ENCODE assay signal across 8 cellular contexts in the genomic region with DNA sequence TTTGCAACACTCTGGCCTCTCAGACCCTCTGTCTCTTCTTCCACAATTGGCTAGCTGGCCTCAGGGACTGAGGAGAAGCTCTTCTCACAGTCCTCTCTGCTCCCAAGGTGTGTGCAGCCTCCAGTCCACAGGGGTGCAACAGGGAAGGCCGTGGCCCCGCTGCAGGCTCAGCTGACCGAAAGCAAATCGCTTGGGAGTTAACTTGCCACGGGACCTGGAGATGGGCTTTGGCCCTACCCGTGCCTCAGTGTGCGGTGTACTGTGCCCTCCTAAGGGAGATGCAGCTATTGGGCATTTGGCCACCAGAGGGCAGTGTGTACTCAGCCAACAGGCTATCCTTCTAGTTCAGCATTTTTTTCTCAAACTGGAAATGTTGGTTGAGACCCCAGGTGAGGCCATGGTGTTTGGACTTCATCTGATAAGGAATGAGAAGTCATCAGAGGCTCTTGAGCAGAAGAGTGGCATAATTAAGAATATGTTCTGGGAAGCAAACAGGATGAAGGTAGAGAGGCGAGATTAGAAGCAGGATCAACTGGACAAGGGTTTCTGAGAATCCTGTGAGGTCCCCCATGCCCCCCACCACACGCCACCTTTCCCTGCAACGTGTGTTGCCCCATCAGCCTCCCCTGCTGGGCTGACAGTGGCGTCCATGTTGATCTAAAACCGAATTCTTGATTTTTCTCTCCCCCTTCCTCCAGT. TPM values are rescaled to one million over a fixed set of nuclear protein-coding genes. Genes with fewer than 3 reads are reported as not detected.
DNase-seq lines count a peak whose midpoint lies in the region; ATAC-seq, FAIRE-seq and TF ChIP-seq lines count a peak whose summit lies in the region.

No MANE protein-coding gene starts in this region.

- no peaks in the 10 kb centered on the region for H4K20me1 ChIP-seq in GM12878 (ENCODE audit: control insufficient read depth, insufficient read depth)

- WGBS in GM12878 (ENCODE audit: insufficient coverage, insufficient replicate concordance, low lambda C conversion rate, missing lambda C conversion rate), result 10% methylated on average over 12 of the region's 12 CpGs

- no peaks in the 10 kb centered on the region for H3K4me1 ChIP-seq in A673 (ENCODE audit: insufficient read depth, low read length, poor library complexity, severe bottlenecking)
- no peaks in the 10 kb centered on the region; the same call in 1 of the 2 replicates for H3K4me1 ChIP-seq in GM12878 (ENCODE audit: control insufficient read depth, insufficient read depth, low read length)

- H3K27me3 ChIP-seq in A673 (replicated peaks; ENCODE audit: insufficient read depth, low read depth, low read length, poor library complexity), result no peaks in the 10 kb centered on the region
- no peaks in the 10 kb centered on the region for H3K27me3 ChIP-seq in GM12878 (replicated peaks in 1 of 2; ENCODE audit: control insufficient read depth in 2 of 2, insufficient read depth in 2 of 2, low read length in 1 of 2)

- H3K27ac ChIP-seq in A673 (ENCODE audit: low read depth, low read length, poor library complexity, severe bottlenecking) (no peak overlapping the region), GM12878 (ENCODE audit: control insufficient read depth, insufficient read depth) (no peak overlapping the region)

- H3K9ac ChIP-seq in GM12878 (ENCODE audit: control insufficient read depth, insufficient read depth, low read length), result no peak overlapping the region

- no peak overlapping the region for H3K4me2 ChIP-seq in GM12878 (ENCODE audit: control insufficient read depth, insufficient read depth)

- DNase-seq in A673 (ENCODE audit: low spot score), result peak; percentile 82
- DNase-seq in GM19238 (ENCODE audit: insufficient read length, low spot score), result peak; percentile 70
- DNase-seq in NCI-H2081 (lab: John Stamatoyannopoulos, UW), result peak; percentile 74 to 76
- DNase-seq in GM12878 (ENCODE audit: low read depth, low spot score), result peak; percentile 34
- DNase-seq in iPS DF 4.7 (ENCODE audit: extremely low read depth, low spot score), result peak; percentile 85
- peak; percentile 71 to 86 for DNase-seq in stimulated activated CD4-positive, alpha-beta T cell treated with anti-CD3 and anti-CD28 coated beads, Interleukin-12 subunit alpha, Interleukin-12 subunit beta, amount 100 ng/mL, for 24 hours (ENCODE audit: low read depth in 2 of 2)

- TF ChIP-seq POLR2A in GM12878 (IDR thresholded peaks at IDR 0.05; ENCODE audit: low read depth, low read length), result no peak

- no peaks in the 10 kb centered on the region for H3K9me3 ChIP-seq in A673 (ENCODE audit: low read depth, low read length, poor library complexity, severe bottlenecking)
- no peaks in the 10 kb centered on the region for H3K9me3 ChIP-seq in GM12878 (replicated peaks; ENCODE audit: control insufficient read depth, insufficient read depth, low read length)

- POLR2A ChIA-PET in A673 (lab: Charles Lee; ENCODE audit: low non-redundant PET) (interaction anchor here (0.6 to 0.8 kb wide), 4 partner anchors 70 to 707 kb away, joined by 3 to 8 read pairs (median 4); a partner anchor contains a TSS), GM12878 (lab: Charles Lee) (interaction anchor here (1.1 to 1.2 kb wide), 2 partner anchors 12 to 187 kb away, joined by 4 to 5 read pairs; no protein-coding TSS in a partner anchor)

- no peak for TF ChIP-seq EP300 in GM12878 (IDR thresholded peaks at IDR 0.05; ENCODE audit: borderline replicate concordance in 1 of 2, control insufficient read depth in 1 of 2, low read depth in 2 of 2, low read length in 2 of 2)

- CTCF ChIA-PET in A673 (lab: Charles Lee) (interaction anchor here (0.5 to 2.1 kb wide), 11 partner anchors 9 to 708 kb away, joined by 3 to 23 read pairs (median 3); a partner anchor contains a TSS), GM12878 (lab: Yijun Ruan, JAX) (interaction anchor here (0.6 to 2.4 kb wide), 53 partner anchors 8 to 820 kb away, joined by 3 to 61 read pairs (median 4); a partner anchor contains a TSS)

- intact Hi-C loops in A673 (cut with micrococcal nuclease; ENCODE audit: unreplicated experiment) (loop anchor here (1.0 to 10.0 kb wide), 4 partner anchors 187 to 538 kb away; no protein-coding TSS in a partner anchor), GM12878 (cut with micrococcal nuclease; ENCODE audit: unreplicated experiment) (loop anchor here (1.0 to 10.0 kb wide), 3 partner anchors 187 to 428 kb away; a partner anchor contains a TSS)

- peak; percentile 34 for FAIRE-seq in TTC549 (lab: Jason Lieb, UNC)
- FAIRE-seq in GM12878 (lab: Jason Lieb, UNC), result peak; percentile 72

- no peaks in the 10 kb centered on the region for H3K79me2 ChIP-seq in GM12878 (ENCODE audit: control insufficient read depth, insufficient read depth, low read length)

- TF ChIP-seq RAD21 in GM12878 (IDR thresholded peaks at IDR 0.05; ENCODE audit: insufficient read depth, low read depth, low read length), result peak; percentile 97

- 0 out of 2 replicates have a peak overlapping the region, but pooled peaks have one; percentile 20 for H2AFZ ChIP-seq in GM12878 (ENCODE audit: control insufficient read depth, low read depth, low read length)

- BruUV-seq in A673 (replicated peaks; lab: Mats Ljungman, UMichigan), result no TSS peak
- no TSS peak for BruUV-seq in GM12878 (replicated peaks; lab: Mats Ljungman, UMichigan)

- SMC1A ChIA-PET in GM12878 (lab: Charles Lee; ENCODE audit: uncharacterized antibody, unreplicated experiment), result interaction anchor here (0.6 to 6.5 kb wide), 31 partner anchors 10 to 708 kb away, joined by 3 to 63 read pairs (median 4); a partner anchor contains a TSS

- in situ Hi-C loops in GM12878 (cut with MboI), result loop anchor here (5.0 kb wide), 1 partner anchor 185 kb away; no protein-coding TSS in a partner anchor

- peak; percentile 96 for TF ChIP-seq CTCF in A673 (conservative IDR thresholded peaks at IDR 0.05; ENCODE audit: low read depth, low read length)
- peak; percentile 91 to 95 (median 94) for TF ChIP-seq CTCF in GM12878 (IDR thresholded peaks at IDR 0.05 in 2 of 3, conservative IDR thresholded peaks at IDR 0.05 in 1 of 3; ENCODE audit: control insufficient read depth in 2 of 3, extremely low read depth in 1 of 3, insufficient read depth in 1 of 3, low read depth in 3 of 3, low read length in 3 of 3)

- ATAC-seq in GM12878 (peak; percentile 99), GM19324 (IDR thresholded peaks at IDR 0.05; ENCODE audit: low FRiP score, unreplicated experiment) (no peak)

- no peak overlapping the region for H3K4me3 ChIP-seq in A673 (ENCODE audit: low read depth, low read length, poor library complexity, severe bottlenecking)
- no peak overlapping the region for H3K4me3 ChIP-seq in GM12878

- H3K36me3 ChIP-seq in A673 (ENCODE audit: insufficient read depth, low read length, poor library complexity, severe bottlenecking) (no peaks in the 10 kb centered on the region), GM12878 (ENCODE audit: control insufficient read depth in 2 of 2, insufficient read depth in 2 of 2, low read length in 1 of 2) (peaks cover 0 to 15% of the 10 kb centered on the region in 2 experiments; a peak in 3 of 4 replicates)

- RAD21 ChIA-PET in GM12878 (lab: Charles Lee; ENCODE audit: unreplicated experiment), result interaction anchor here (0.6 to 2.1 kb wide), 22 partner anchors 8 to 707 kb away, joined by 3 to 37 read pairs (median 6); a partner anchor contains a TSS

RNA-seq across cellular contexts. Expression of a gene that starts 42.5 kb away (rescaled TPM):
- total RNA-seq in A673 (2021) (not detected in 2 replicates), GM12878 (2014; rRNA removed) (not detected in 2 replicates), GM12878 (2014; rRNA removed; fragmentation: Illumina TruSeq; extraction: Trizol) (not detected in 2 replicates), GM12878 (2021) (0.28 and 1.1 TPM in 2 replicates)
- total RNA-seq in GM12878 (2013; cell fraction: nucleolus; rRNA removed), result not detected in 2 replicates
- polyA plus RNA-seq in GM12878 (2011; ENCODE audit: low read depth), result not detected
- polyA plus RNA-seq in GM12878 (2011; rRNA removed) (not detected in 2 replicates), GM12878 (2014; fragmentation: Illumina TruSeq; extraction: Trizol) (not detected in 2 replicates), GM12878 (2014; fragmentation: Nextera tagmentation; extraction: Ambion mirVana) (not detected), GM12878 (2014; rRNA removed) (not detected in 2 replicates), GM12878 (2016; fragmentation: Nextera tagmentation; extraction: Ambion mirVana) (not detected)
- 0.25 TPM in 1 of 2 replicates, not detected in the other for polyA plus RNA-seq in GM12878 (2011; cell fraction: cytosol; rRNA removed)
- polyA plus RNA-seq in GM12878 (2011; cell fraction: nucleus; rRNA removed), result 0.06 TPM in 1 of 2 replicates, not detected in the other
- 0.14 TPM in 2 replicates for polyA plus RNA-seq in GM12878 (2012)
- 0.10 TPM in 1 of 2 replicates, not detected in the other for polyA minus RNA-seq in GM12878 (2011; rRNA and poly(A)+ RNA removed)
- polyA minus RNA-seq in GM12878 (2011; cell fraction: cytosol; rRNA and poly(A)+ RNA removed), result not detected in 2 replicates
- not detected in 2 replicates for polyA minus RNA-seq in GM12878 (2011; cell fraction: nucleus; rRNA and poly(A)+ RNA removed)

RNA-seq across cellular contexts. Expression of a gene that starts 55.2 kb away (rescaled TPM):
- total RNA-seq in A673 (2021), result 0.20 and 0.73 TPM in 2 replicates
- 11.4 and 13.2 TPM in 2 replicates for total RNA-seq in GM12878 (2013; cell fraction: nucleolus; rRNA removed)
- total RNA-seq in GM12878 (2014; rRNA removed), result 0.54 and 0.56 TPM in 2 replicates
- 0.88 and 1.4 TPM in 2 replicates for total RNA-seq in GM12878 (2014; rRNA removed; fragmentation: Illumina TruSeq; extraction: Trizol)
- total RNA-seq in GM12878 (2021), result 0.77 and 1.2 TPM in 2 replicates
- polyA plus RNA-seq in GM12878 (2011; ENCODE audit: low read depth), result 1.9 TPM
- polyA plus RNA-seq in GM12878 (2011; rRNA removed), result 4.8 and 6.2 TPM in 2 replicates
- 2.8 and 3.3 TPM in 2 replicates for polyA plus RNA-seq in GM12878 (2011; cell fraction: cytosol; rRNA removed)
- 6.6 and 8.4 TPM in 2 replicates for polyA plus RNA-seq in GM12878 (2011; cell fraction: nucleus; rRNA removed)
- polyA plus RNA-seq in GM12878 (2012), result 2.2 and 3.0 TPM in 2 replicates
- 1.3 and 1.6 TPM in 2 replicates for polyA plus RNA-seq in GM12878 (2014; fragmentation: Illumina TruSeq; extraction: Trizol)
- under 1 TPM; 0.45 to 0.60 TPM for polyA plus RNA-seq in GM12878 (2014; fragmentation: Nextera tagmentation; extraction: Ambion mirVana)
- polyA plus RNA-seq in GM12878 (2014; rRNA removed), result 1.0 and 1.3 TPM in 2 replicates
- polyA plus RNA-seq in GM12878 (2016; fragmentation: Nextera tagmentation; extraction: Ambion mirVana), result 1 to 10 TPM; 1.8 to 2.1 TPM
- 5.2 and 6.4 TPM in 2 replicates for polyA minus RNA-seq in GM12878 (2011; rRNA and poly(A)+ RNA removed)
- 1.2 and 1.9 TPM in 2 replicates for polyA minus RNA-seq in GM12878 (2011; cell fraction: cytosol; rRNA and poly(A)+ RNA removed)
- 3.0 and 4.8 TPM in 2 replicates for polyA minus RNA-seq in GM12878 (2011; cell fraction: nucleus; rRNA and poly(A)+ RNA removed)

RNA-seq across cellular contexts. Expression of a gene that starts 55.2 kb away (rescaled TPM):
- total RNA-seq in A673 (2021) (145 and 169 TPM in 2 replicates), GM12878 (2014; rRNA removed) (132 and 135 TPM in 2 replicates), GM12878 (2014; rRNA removed; fragmentation: Illumina TruSeq; extraction: Trizol) (142 and 156 TPM in 2 replicates), GM12878 (2021) (97.7 and 104 TPM in 2 replicates)
- total RNA-seq in GM12878 (2013; cell fraction: nucleolus; rRNA removed), result 40.5 and 43.0 TPM in 2 replicates
- polyA plus RNA-seq in GM12878 (2011; ENCODE audit: low read depth), result 34.1 TPM
- polyA plus RNA-seq in GM12878 (2011; rRNA removed) (66.8 and 71.9 TPM in 2 replicates), GM12878 (2014; fragmentation: Illumina TruSeq; extraction: Trizol) (171 and 173 TPM in 2 replicates), GM12878 (2014; fragmentation: Nextera tagmentation; extraction: Ambion mirVana) (100 to 1,000 TPM in 1 of 2 experiments, 10 to 100 TPM in 1; 57.5 to 114 TPM), GM12878 (2014; rRNA removed) (121 and 131 TPM in 2 replicates), GM12878 (2016; fragmentation: Nextera tagmentation; extraction: Ambion mirVana) (100 to 1,000 TPM; 275 TPM)
- polyA plus RNA-seq in GM12878 (2011; cell fraction: cytosol; rRNA removed), result 55.4 and 75.2 TPM in 2 replicates
- 57.8 and 73.0 TPM in 2 replicates for polyA plus RNA-seq in GM12878 (2011; cell fraction: nucleus; rRNA removed)
- polyA plus RNA-seq in GM12878 (2012), result 53.1 and 61.6 TPM in 2 replicates
- 31.5 and 37.5 TPM in 2 replicates for polyA minus RNA-seq in GM12878 (2011; rRNA and poly(A)+ RNA removed)
- 15.0 and 15.9 TPM in 2 replicates for polyA minus RNA-seq in GM12878 (2011; cell fraction: cytosol; rRNA and poly(A)+ RNA removed)
- polyA minus RNA-seq in GM12878 (2011; cell fraction: nucleus; rRNA and poly(A)+ RNA removed), result 33.1 and 54.8 TPM in 2 replicates

RNA-seq across cellular contexts. Expression of a gene that starts 58.1 kb away (rescaled TPM):
- total RNA-seq in A673 (2021), result not detected in 2 replicates
- total RNA-seq in GM12878 (2013; cell fraction: nucleolus; rRNA removed), result not detected in 2 replicates
- total RNA-seq in GM12878 (2014; rRNA removed), result not detected in 2 replicates
- not detected in 2 replicates for total RNA-seq in GM12878 (2014; rRNA removed; fragmentation: Illumina TruSeq; extraction: Trizol)
- not detected in 2 replicates for total RNA-seq in GM12878 (2021)
- not detected for polyA plus RNA-seq in GM12878 (2011; ENCODE audit: low read depth)
- 0.07 TPM in 1 of 2 replicates, not detected in the other for polyA plus RNA-seq in GM12878 (2011; rRNA removed)
- polyA plus RNA-seq in GM12878 (2011; cell fraction: cytosol; rRNA removed), result 0.03 and 0.08 TPM in 2 replicates
- polyA plus RNA-seq in GM12878 (2011; cell fraction: nucleus; rRNA removed), result not detected in 2 replicates
- not detected in 2 replicates for polyA plus RNA-seq in GM12878 (2012)
- not detected in 2 replicates for polyA plus RNA-seq in GM12878 (2014; fragmentation: Illumina TruSeq; extraction: Trizol)
- polyA plus RNA-seq in GM12878 (2014; fragmentation: Nextera tagmentation; extraction: Ambion mirVana), result not detected
- polyA plus RNA-seq in GM12878 (2014; rRNA removed), result not detected in 2 replicates
- not detected for polyA plus RNA-seq in GM12878 (2016; fragmentation: Nextera tagmentation; extraction: Ambion mirVana)
- polyA minus RNA-seq in GM12878 (2011; rRNA and poly(A)+ RNA removed), result not detected in 2 replicates
- polyA minus RNA-seq in GM12878 (2011; cell fraction: cytosol; rRNA and poly(A)+ RNA removed), result not detected in 2 replicates
- not detected in 2 replicates for polyA minus RNA-seq in GM12878 (2011; cell fraction: nucleus; rRNA and poly(A)+ RNA removed)

Comparison
In these comparisons a context has a peak if more than half of its experiments do, and no peak if none do; other contexts are left out.
1. DNase-seq: peak in every context shown above with its lines; median percentile 85 in iPS DF 4.7; 82 in A673; 78 in stimulated activated CD4-positive, alpha-beta T cell treated with anti-CD3 and anti-CD28 coated beads, Interleukin-12 subunit alpha, Interleukin-12 subunit beta, amount 100 ng/mL, for 24 hours; 75 in NCI-H2081; 70 in GM19238; 34 in GM12878.